18 cellular contexts compared by ENCODE assay signal in the genomic region with DNA sequence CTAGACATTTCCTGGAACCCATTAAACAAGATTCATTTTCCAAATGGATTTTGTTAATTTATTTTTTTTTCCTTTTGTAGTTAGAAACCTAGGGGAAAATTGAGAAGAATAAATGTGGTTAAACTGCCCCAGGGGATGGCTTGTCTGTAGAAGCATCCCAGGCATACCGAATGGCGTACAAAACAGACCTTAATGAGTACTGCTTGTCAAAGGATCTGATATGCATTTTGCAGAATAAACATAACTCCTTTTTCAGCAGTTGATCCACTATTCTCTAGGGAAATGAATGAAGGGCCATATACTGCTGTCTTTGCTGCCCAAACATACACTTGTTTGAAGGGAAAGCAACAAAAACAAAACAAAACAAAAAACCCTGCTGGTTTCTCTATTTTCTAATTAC.
"Had no signal": no experiment of that assay in that cellular context is flagged by ENCODE, and none has a peak within 500 bp of the region (broad histone marks: within the 10 kb centered on the region; RNA-seq: fewer than 3 reads in every experiment).

No MANE protein-coding gene starts in this region.

- DNase-seq: dorsolateral prefrontal cortex; effector CD4-positive, alpha-beta T cell; head of caudate nucleus; left ventricle myocardium superior; lower lobe of right lung; naive thymus-derived CD8-positive, alpha-beta T cell; nephron progenitor cell; occipital lobe; ovary; posterior cingulate gyrus; psoas muscle; right cardiac atrium; sigmoid colon; stimulated activated CD4-positive, alpha-beta T cell treated with anti-CD3 and anti-CD28 coated beads, Interleukin-4, amount 100 ng/mL, for 4 hours; stimulated activated naive CD8-positive, alpha-beta T cell treated with anti-CD3 and anti-CD28 coated beads, Interleukin-15, Interleukin-2, amounts not matched to agents 100 U/mL and 50 U/mL, for 24 hours; substantia nigra; testis; tibial artery had no signal

- H3K36me3 ChIP-seq: lower lobe of right lung, ovary, sigmoid colon, tibial artery had no signal

- H3K9me3 ChIP-seq: lower lobe of right lung, ovary, psoas muscle, sigmoid colon, testis, tibial artery had no signal

- H3K27ac ChIP-seq: dorsolateral prefrontal cortex, lower lobe of right lung, ovary, psoas muscle, sigmoid colon, testis, tibial artery had no signal

- H3K4me3 ChIP-seq: dorsolateral prefrontal cortex, lower lobe of right lung, ovary, psoas muscle, sigmoid colon, testis, tibial artery had no signal
